Comparison of ENCODE assay signal across 7 cellular contexts in the genomic region with DNA sequence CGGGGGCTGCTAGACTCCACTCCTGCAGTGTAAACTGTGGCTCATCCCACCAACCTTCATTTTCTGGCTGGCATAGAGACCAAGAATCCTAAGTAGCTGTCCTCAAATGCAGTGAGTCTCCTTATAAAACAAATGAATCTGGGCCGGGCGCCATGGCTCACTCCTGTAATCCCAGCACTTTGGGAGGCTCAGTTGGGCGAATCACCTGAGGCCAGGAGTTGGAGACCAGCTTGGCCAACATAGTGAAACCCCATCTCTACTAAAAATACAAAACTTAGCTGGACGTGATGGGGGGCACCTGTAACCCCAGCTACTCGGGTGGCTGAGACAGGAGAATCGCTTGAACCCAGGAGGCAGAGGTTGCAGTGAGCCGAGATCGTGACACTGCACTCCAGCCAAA. TPM values are rescaled to one million over a fixed set of nuclear protein-coding genes. Genes with fewer than 3 reads are reported as not detected.
"Had no signal": no experiment of that assay in that cellular context is flagged by ENCODE, and none has a peak within 500 bp of the region (broad histone marks: within the 10 kb centered on the region; RNA-seq: fewer than 3 reads in every experiment).

No MANE protein-coding gene starts in this region.

RNA-seq across cellular contexts. Expression of gene TNFSF14, which starts 29.6 kb away (rescaled TPM):
- total RNA-seq: astrocyte, cerebellum, foreskin keratinocyte, gastrocnemius medialis had no signal
- polyA plus RNA-seq: foreskin keratinocyte had no signal

RNA-seq across cellular contexts. Expression of gene CD70, which starts 49.4 kb away (rescaled TPM):
- total RNA-seq: bronchial epithelial cell, cardiac septum, cerebellum, gastrocnemius medialis had no signal
- polyA plus RNA-seq: heart left ventricle had no signal
